In the genomic region with DNA sequence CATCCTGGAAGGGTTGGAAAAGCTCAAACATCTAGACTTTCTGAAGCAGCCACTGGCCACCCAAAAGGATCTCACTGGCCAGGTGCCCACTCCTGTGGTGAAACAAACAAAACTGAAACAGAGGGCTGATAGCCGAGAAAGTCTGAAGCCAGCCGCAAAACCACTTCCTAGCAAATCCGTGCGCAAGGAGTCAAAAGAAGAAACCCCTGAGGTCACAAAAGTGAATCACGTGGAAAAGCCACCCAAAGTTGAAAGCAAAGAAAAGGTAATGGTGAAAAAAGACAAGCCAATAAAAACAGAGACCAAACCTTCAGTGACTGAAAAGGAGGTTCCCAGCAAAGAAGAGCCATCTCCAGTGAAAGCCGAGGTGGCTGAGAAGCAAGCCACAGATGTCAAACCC, we compare ENCODE assay signal across 7 cellular contexts.
A peak's percentile ranks its signal among the peaks of the same experiment; 100 is the strongest.
DNase-seq lines count a peak whose midpoint lies in the region; ATAC-seq and TF ChIP-seq lines count a peak whose summit lies in the region.

No MANE protein-coding gene starts in this region.

- peaks cover 16% of the 10 kb centered on the region for H3K36me3 Mint-ChIP-seq in natural killer cell treated with Interleukin-12 subunit alpha and Interleukin-12 subunit beta and Interleukin-15 and Interleukin-18, amount 100 ng/mL, for 72 hours

- intact Hi-C loops in ovary (cut with DNase I) = no loop called here

- TF ChIP-seq EP300 in ovary (IDR thresholded peaks at IDR 0.05) = no peak

- H3K4me3 ChIP-seq in KMS-11 (IDR thresholded peaks at IDR 0.05; ENCODE audit: insufficient read depth, low read depth, low read length) (no peak overlapping the region), ovary (no peak overlapping the region)

- H3K27ac ChIP-seq in KMS-11 = no peak overlapping the region
- no peak overlapping the region for H3K27ac ChIP-seq in ovary

- peak overlapping the region; percentile 59 for H3K4me3 Mint-ChIP-seq in natural killer cell treated with Interleukin-12 subunit alpha and Interleukin-12 subunit beta and Interleukin-15 and Interleukin-18, amount 100 ng/mL, for 72 hours

- no peak overlapping the region for H3K9ac ChIP-seq in KMS-11

- ATAC-seq in GM18907 (IDR thresholded peaks at IDR 0.05; ENCODE audit: unreplicated experiment) = peak; percentile 96
- ATAC-seq in GM21737 (IDR thresholded peaks at IDR 0.05; ENCODE audit: unreplicated experiment) = peak; percentile 90
- peak; percentile 75 to 85 for ATAC-seq in natural killer cell treated with Interleukin-12 subunit alpha and Interleukin-12 subunit beta and Interleukin-15 and Interleukin-18, amount 100 ng/mL, for 72 hours

- H3K9me3 Mint-ChIP-seq in natural killer cell treated with Interleukin-12 subunit alpha and Interleukin-12 subunit beta and Interleukin-15 and Interleukin-18, amount 100 ng/mL, for 72 hours = peaks cover 5% of the 10 kb centered on the region

- TF ChIP-seq CTCF in KMS-11 (conservative IDR thresholded peaks at IDR 0.05; ENCODE audit: low read depth, low read length) = no peak
- no peak for TF ChIP-seq CTCF in ovary (IDR thresholded peaks at IDR 0.05)

- H3K27me3 ChIP-seq in KMS-11 (ENCODE audit: insufficient read depth, low read depth) (peaks cover 84% of the 10 kb centered on the region), ovary (no peaks in the 10 kb centered on the region)

- H3K27ac Mint-ChIP-seq in natural killer cell treated with Interleukin-12 subunit alpha and Interleukin-12 subunit beta and Interleukin-15 and Interleukin-18, amount 100 ng/mL, for 72 hours = peak overlapping the region in 1 of 2 donors; percentile 2

- no peak for TF ChIP-seq POLR2A in ovary (IDR thresholded peaks at IDR 0.05)

- H4K20me1 ChIP-seq in KMS-11 (ENCODE audit: insufficient read depth) = no peaks in the 10 kb centered on the region

- peak overlapping the region; percentile 48 for H3K4me2 ChIP-seq in KMS-11

- H2AFZ ChIP-seq in KMS-11 (ENCODE audit: low read depth) = no peak overlapping the region

- no peaks in the 10 kb centered on the region for H3K79me2 ChIP-seq in KMS-11 (ENCODE audit: insufficient read depth, low read depth)

- peaks cover 52 to 92% of the 10 kb centered on the region in 2 donors for H3K27me3 Mint-ChIP-seq in natural killer cell treated with Interleukin-12 subunit alpha and Interleukin-12 subunit beta and Interleukin-15 and Interleukin-18, amount 100 ng/mL, for 72 hours

- H3K9me3 ChIP-seq in ovary = no peaks in the 10 kb centered on the region

- no peak for DNase-seq in natural killer cell treated with Interleukin-12 subunit alpha and Interleukin-12 subunit beta and Interleukin-15 and Interleukin-18, amount 100 ng/mL, for 72 hours (ENCODE audit: low spot score)
- DNase-seq in EL (no peak), ovary (no peak), nucleus accumbens (lab: John Stamatoyannopoulos, UW) (no peak)

- no peaks in the 10 kb centered on the region for H3K36me3 ChIP-seq in KMS-11 (ENCODE audit: insufficient read depth)
- no peaks in the 10 kb centered on the region for H3K36me3 ChIP-seq in ovary

- WGBS in ovary, 3 donors = 94 to 98% (median 95%) methylated on average over 6 of the region's 6 CpGs

- H3K4me1 ChIP-seq in KMS-11 (ENCODE audit: low read depth, poor library complexity, severe bottlenecking) = peaks cover 17% of the 10 kb centered on the region
- H3K4me1 ChIP-seq in ovary (ENCODE audit: insufficient read depth) = no peaks in the 10 kb centered on the region

- peaks cover 10 to 23% of the 10 kb centered on the region in 2 donors for H3K4me1 Mint-ChIP-seq in natural killer cell treated with Interleukin-12 subunit alpha and Interleukin-12 subunit beta and Interleukin-15 and Interleukin-18, amount 100 ng/mL, for 72 hours (ENCODE audit: low read depth in 2 of 2)
